ENCODE assay signal across 3 cellular contexts in the genomic region with DNA sequence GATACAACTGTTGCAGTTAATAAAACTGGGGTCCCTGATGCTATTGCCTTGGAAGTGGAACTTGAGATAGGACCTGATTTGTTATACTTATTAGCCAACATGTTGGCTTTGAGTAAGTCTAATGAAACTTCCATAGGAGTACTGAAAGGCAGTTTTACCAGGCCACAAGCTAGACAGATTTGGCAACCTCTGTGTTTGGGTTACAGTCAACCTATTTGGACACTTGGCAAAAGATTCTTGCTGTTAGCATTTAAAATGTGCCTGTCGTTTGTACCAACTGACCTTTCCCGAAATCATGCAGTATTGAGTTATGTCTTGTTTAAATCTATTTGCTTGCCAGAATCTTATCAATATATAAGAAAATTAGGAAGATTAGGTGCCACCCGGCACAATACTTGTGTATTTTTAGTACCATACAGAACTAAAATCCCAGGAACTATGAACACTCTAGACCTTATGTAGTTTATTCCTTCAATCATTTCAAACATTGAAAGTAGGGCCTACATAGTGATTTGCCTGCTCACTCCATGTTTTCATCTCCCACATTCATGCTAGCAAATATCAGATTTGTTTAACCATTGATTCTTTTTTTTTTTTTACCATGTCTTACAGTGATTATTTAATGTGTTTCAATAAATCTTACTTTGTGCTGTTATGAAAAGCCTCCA.
A peak's percentile ranks its signal among the peaks of the same experiment; 100 is the strongest.
TF ChIP-seq lines count a peak whose summit lies in the region.

No MANE protein-coding gene starts in this region.

TF ChIP-seq in liver, 16 proteins besides CTCF, POLR2A, EP300 and RAD21:
- TF ChIP-seq NR2F2 (IDR thresholded peaks at IDR 0.05): no peak
- peak; percentile 46 to 53 for TF ChIP-seq HNF4A (conservative IDR thresholded peaks at IDR 0.05)
- TF ChIP-seq, protein P1, sequence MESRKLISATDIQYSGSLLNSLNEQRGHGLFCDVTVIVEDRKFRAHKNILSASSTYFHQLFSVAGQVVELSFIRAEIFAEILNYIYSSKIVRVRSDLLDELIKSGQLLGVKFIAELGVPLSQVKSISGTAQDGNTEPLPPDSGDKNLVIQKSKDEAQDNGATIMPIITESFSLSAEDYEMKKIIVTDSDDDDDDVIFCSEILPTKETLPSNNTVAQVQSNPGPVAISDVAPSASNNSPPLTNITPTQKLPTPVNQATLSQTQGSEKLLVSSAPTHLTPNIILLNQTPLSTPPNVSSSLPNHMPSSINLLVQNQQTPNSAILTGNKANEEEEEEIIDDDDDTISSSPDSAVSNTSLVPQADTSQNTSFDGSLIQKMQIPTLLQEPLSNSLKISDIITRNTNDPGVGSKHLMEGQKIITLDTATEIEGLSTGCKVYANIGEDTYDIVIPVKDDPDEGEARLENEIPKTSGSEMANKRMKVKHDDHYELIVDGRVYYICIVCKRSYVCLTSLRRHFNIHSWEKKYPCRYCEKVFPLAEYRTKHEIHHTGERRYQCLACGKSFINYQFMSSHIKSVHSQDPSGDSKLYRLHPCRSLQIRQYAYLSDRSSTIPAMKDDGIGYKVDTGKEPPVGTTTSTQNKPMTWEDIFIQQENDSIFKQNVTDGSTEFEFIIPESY (IDR thresholded peaks at IDR 0.05): no peak
- TF ChIP-seq, protein P2, sequence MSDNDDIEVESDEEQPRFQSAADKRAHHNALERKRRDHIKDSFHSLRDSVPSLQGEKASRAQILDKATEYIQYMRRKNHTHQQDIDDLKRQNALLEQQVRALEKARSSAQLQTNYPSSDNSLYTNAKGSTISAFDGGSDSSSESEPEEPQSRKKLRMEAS (IDR thresholded peaks at IDR 0.05): peak; percentile 16
- no peak for TF ChIP-seq FOXA2 (IDR thresholded peaks at IDR 0.05)
- TF ChIP-seq HNF4G (IDR thresholded peaks at IDR 0.05): no peak
- peak; percentile 39 to 66 for TF ChIP-seq RXRA (IDR thresholded peaks at IDR 0.05)
- TF ChIP-seq, protein P3, sequence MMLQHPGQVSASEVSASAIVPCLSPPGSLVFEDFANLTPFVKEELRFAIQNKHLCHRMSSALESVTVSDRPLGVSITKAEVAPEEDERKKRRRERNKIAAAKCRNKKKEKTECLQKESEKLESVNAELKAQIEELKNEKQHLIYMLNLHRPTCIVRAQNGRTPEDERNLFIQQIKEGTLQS (IDR thresholded peaks at IDR 0.05): no peak
- TF ChIP-seq, protein P4, sequence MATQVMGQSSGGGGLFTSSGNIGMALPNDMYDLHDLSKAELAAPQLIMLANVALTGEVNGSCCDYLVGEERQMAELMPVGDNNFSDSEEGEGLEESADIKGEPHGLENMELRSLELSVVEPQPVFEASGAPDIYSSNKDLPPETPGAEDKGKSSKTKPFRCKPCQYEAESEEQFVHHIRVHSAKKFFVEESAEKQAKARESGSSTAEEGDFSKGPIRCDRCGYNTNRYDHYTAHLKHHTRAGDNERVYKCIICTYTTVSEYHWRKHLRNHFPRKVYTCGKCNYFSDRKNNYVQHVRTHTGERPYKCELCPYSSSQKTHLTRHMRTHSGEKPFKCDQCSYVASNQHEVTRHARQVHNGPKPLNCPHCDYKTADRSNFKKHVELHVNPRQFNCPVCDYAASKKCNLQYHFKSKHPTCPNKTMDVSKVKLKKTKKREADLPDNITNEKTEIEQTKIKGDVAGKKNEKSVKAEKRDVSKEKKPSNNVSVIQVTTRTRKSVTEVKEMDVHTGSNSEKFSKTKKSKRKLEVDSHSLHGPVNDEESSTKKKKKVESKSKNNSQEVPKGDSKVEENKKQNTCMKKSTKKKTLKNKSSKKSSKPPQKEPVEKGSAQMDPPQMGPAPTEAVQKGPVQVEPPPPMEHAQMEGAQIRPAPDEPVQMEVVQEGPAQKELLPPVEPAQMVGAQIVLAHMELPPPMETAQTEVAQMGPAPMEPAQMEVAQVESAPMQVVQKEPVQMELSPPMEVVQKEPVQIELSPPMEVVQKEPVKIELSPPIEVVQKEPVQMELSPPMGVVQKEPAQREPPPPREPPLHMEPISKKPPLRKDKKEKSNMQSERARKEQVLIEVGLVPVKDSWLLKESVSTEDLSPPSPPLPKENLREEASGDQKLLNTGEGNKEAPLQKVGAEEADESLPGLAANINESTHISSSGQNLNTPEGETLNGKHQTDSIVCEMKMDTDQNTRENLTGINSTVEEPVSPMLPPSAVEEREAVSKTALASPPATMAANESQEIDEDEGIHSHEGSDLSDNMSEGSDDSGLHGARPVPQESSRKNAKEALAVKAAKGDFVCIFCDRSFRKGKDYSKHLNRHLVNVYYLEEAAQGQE (IDR thresholded peaks at IDR 0.05): peak; percentile 22
- TF ChIP-seq JUND (IDR thresholded peaks at IDR 0.05): peak in 1 of 2 donors; percentile 13
- peak; percentile 48 for TF ChIP-seq SP1 (IDR thresholded peaks at IDR 0.05)
- no peak for TF ChIP-seq GABPA (IDR thresholded peaks at IDR 0.05 in 1 of 2, conservative IDR thresholded peaks at IDR 0.05 in 1 of 2)
- TF ChIP-seq YY1 (IDR thresholded peaks at IDR 0.05): peak; percentile 63
- TF ChIP-seq TAF1 (conservative IDR thresholded peaks at IDR 0.05): no peak

TF ChIP-seq in HepG2, 621 proteins besides CTCF, POLR2A, EP300 and RAD21:
- TF ChIP-seq TP53 (CRISPR knock-in tag; conservative IDR thresholded peaks at IDR 0.05) (no peak), HOXA9 (CRISPR knock-in tag; IDR thresholded peaks at IDR 0.05; ENCODE audit: borderline replicate concordance) (no peak)
TF ChIP-seq in HepG2: peak in this region for 0.

TF ChIP-seq in K562, 482 proteins besides CTCF, POLR2A, EP300 and RAD21 (continues in another document):
- TF ChIP-seq, protein P5, sequence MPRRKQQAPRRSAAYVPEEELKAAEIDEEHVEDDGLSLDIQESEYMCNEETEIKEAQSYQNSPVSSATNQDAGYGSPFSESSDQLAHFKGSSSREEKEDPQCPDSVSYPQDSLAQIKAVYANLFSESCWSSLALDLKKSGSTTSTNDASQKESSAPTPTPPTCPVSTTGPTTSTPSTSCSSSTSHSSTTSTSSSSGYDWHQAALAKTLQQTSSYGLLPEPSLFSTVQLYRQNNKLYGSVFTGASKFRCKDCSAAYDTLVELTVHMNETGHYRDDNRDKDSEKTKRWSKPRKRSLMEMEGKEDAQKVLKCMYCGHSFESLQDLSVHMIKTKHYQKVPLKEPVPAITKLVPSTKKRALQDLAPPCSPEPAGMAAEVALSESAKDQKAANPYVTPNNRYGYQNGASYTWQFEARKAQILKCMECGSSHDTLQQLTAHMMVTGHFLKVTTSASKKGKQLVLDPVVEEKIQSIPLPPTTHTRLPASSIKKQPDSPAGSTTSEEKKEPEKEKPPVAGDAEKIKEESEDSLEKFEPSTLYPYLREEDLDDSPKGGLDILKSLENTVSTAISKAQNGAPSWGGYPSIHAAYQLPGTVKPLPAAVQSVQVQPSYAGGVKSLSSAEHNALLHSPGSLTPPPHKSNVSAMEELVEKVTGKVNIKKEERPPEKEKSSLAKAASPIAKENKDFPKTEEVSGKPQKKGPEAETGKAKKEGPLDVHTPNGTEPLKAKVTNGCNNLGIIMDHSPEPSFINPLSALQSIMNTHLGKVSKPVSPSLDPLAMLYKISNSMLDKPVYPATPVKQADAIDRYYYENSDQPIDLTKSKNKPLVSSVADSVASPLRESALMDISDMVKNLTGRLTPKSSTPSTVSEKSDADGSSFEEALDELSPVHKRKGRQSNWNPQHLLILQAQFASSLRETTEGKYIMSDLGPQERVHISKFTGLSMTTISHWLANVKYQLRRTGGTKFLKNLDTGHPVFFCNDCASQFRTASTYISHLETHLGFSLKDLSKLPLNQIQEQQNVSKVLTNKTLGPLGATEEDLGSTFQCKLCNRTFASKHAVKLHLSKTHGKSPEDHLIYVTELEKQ (CRISPR knock-in tag; IDR thresholded peaks at IDR 0.05): no peak
- TF ChIP-seq HMG20B (CRISPR knock-in tag; IDR thresholded peaks at IDR 0.05): no peak
- no peak for TF ChIP-seq NFRKB (IDR thresholded peaks at IDR 0.05; ENCODE audit: low read depth)
- no peak for TF ChIP-seq ZNF133 (CRISPR knock-in tag; IDR thresholded peaks at IDR 0.05)
- TF ChIP-seq, protein P6, sequence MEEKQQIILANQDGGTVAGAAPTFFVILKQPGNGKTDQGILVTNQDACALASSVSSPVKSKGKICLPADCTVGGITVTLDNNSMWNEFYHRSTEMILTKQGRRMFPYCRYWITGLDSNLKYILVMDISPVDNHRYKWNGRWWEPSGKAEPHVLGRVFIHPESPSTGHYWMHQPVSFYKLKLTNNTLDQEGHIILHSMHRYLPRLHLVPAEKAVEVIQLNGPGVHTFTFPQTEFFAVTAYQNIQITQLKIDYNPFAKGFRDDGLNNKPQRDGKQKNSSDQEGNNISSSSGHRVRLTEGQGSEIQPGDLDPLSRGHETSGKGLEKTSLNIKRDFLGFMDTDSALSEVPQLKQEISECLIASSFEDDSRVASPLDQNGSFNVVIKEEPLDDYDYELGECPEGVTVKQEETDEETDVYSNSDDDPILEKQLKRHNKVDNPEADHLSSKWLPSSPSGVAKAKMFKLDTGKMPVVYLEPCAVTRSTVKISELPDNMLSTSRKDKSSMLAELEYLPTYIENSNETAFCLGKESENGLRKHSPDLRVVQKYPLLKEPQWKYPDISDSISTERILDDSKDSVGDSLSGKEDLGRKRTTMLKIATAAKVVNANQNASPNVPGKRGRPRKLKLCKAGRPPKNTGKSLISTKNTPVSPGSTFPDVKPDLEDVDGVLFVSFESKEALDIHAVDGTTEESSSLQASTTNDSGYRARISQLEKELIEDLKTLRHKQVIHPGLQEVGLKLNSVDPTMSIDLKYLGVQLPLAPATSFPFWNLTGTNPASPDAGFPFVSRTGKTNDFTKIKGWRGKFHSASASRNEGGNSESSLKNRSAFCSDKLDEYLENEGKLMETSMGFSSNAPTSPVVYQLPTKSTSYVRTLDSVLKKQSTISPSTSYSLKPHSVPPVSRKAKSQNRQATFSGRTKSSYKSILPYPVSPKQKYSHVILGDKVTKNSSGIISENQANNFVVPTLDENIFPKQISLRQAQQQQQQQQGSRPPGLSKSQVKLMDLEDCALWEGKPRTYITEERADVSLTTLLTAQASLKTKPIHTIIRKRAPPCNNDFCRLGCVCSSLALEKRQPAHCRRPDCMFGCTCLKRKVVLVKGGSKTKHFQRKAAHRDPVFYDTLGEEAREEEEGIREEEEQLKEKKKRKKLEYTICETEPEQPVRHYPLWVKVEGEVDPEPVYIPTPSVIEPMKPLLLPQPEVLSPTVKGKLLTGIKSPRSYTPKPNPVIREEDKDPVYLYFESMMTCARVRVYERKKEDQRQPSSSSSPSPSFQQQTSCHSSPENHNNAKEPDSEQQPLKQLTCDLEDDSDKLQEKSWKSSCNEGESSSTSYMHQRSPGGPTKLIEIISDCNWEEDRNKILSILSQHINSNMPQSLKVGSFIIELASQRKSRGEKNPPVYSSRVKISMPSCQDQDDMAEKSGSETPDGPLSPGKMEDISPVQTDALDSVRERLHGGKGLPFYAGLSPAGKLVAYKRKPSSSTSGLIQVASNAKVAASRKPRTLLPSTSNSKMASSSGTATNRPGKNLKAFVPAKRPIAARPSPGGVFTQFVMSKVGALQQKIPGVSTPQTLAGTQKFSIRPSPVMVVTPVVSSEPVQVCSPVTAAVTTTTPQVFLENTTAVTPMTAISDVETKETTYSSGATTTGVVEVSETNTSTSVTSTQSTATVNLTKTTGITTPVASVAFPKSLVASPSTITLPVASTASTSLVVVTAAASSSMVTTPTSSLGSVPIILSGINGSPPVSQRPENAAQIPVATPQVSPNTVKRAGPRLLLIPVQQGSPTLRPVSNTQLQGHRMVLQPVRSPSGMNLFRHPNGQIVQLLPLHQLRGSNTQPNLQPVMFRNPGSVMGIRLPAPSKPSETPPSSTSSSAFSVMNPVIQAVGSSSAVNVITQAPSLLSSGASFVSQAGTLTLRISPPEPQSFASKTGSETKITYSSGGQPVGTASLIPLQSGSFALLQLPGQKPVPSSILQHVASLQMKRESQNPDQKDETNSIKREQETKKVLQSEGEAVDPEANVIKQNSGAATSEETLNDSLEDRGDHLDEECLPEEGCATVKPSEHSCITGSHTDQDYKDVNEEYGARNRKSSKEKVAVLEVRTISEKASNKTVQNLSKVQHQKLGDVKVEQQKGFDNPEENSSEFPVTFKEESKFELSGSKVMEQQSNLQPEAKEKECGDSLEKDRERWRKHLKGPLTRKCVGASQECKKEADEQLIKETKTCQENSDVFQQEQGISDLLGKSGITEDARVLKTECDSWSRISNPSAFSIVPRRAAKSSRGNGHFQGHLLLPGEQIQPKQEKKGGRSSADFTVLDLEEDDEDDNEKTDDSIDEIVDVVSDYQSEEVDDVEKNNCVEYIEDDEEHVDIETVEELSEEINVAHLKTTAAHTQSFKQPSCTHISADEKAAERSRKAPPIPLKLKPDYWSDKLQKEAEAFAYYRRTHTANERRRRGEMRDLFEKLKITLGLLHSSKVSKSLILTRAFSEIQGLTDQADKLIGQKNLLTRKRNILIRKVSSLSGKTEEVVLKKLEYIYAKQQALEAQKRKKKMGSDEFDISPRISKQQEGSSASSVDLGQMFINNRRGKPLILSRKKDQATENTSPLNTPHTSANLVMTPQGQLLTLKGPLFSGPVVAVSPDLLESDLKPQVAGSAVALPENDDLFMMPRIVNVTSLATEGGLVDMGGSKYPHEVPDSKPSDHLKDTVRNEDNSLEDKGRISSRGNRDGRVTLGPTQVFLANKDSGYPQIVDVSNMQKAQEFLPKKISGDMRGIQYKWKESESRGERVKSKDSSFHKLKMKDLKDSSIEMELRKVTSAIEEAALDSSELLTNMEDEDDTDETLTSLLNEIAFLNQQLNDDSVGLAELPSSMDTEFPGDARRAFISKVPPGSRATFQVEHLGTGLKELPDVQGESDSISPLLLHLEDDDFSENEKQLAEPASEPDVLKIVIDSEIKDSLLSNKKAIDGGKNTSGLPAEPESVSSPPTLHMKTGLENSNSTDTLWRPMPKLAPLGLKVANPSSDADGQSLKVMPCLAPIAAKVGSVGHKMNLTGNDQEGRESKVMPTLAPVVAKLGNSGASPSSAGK (IDR thresholded peaks at IDR 0.05): no peak
- TF ChIP-seq, protein P7, sequence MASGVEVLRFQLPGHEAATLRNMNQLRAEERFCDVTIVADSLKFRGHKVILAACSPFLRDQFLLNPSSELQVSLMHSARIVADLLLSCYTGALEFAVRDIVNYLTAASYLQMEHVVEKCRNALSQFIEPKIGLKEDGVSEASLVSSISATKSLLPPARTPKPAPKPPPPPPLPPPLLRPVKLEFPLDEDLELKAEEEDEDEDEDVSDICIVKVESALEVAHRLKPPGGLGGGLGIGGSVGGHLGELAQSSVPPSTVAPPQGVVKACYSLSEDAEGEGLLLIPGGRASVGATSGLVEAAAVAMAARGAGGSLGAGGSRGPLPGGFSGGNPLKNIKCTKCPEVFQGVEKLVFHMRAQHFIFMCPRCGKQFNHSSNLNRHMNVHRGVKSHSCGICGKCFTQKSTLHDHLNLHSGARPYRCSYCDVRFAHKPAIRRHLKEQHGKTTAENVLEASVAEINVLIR (CRISPR knock-in tag; IDR thresholded peaks at IDR 0.05): no peak
- TF ChIP-seq, protein P8, sequence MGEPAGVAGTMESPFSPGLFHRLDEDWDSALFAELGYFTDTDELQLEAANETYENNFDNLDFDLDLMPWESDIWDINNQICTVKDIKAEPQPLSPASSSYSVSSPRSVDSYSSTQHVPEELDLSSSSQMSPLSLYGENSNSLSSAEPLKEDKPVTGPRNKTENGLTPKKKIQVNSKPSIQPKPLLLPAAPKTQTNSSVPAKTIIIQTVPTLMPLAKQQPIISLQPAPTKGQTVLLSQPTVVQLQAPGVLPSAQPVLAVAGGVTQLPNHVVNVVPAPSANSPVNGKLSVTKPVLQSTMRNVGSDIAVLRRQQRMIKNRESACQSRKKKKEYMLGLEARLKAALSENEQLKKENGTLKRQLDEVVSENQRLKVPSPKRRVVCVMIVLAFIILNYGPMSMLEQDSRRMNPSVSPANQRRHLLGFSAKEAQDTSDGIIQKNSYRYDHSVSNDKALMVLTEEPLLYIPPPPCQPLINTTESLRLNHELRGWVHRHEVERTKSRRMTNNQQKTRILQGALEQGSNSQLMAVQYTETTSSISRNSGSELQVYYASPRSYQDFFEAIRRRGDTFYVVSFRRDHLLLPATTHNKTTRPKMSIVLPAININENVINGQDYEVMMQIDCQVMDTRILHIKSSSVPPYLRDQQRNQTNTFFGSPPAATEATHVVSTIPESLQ (CRISPR knock-in tag; IDR thresholded peaks at IDR 0.05): no peak
